ENCODE assay signal across 23 cellular contexts in genomic region chr10:113438660-113439059, GRCh38.
A peak's percentile ranks its signal among the peaks of the same experiment; 100 is the strongest.
DNase-seq lines count a peak whose midpoint lies in the region; ATAC-seq and TF ChIP-seq lines count a peak whose summit lies in the region.
"Had no signal": no experiment of that assay in that cellular context is flagged by ENCODE, and none has a peak within 500 bp of the region (broad histone marks: within the 10 kb centered on the region; RNA-seq: fewer than 3 reads in every experiment).

No MANE protein-coding gene starts in this region.

- TF ChIP-seq CTCF in PC-3 (conservative IDR thresholded peaks at IDR 0.05; ENCODE audit: low read depth, low read length) (no peak), Calu3 (IDR thresholded peaks at IDR 0.05; ENCODE audit: unreplicated experiment) (no peak)

- H3K9me3 ChIP-seq in PC-3 (ENCODE audit: low read length) = no peaks in the 10 kb centered on the region
- H3K9me3 ChIP-seq: BLaER1, testis had no signal

- H3K4me1 ChIP-seq in PC-3 (ENCODE audit: insufficient read depth, low read length) = no peaks in the 10 kb centered on the region
- H3K4me1 ChIP-seq: ascending aorta, BLaER1, testis had no signal

- CTCF ChIA-PET in PC-3 (lab: Charles Lee) (no interaction called here), Calu3 (lab: Charles Lee) (no interaction called here)

- no peaks in the 10 kb centered on the region for H3K36me3 ChIP-seq in PC-3 (ENCODE audit: low read depth, low read length)
- H3K36me3 ChIP-seq: ascending aorta, BLaER1 had no signal

- ATAC-seq in PC-3 (peak; percentile 40), GM19397 (IDR thresholded peaks at IDR 0.05; ENCODE audit: unreplicated experiment) (no peak), HG02571 (IDR thresholded peaks at IDR 0.05; ENCODE audit: unreplicated experiment) (no peak), HG02970 (IDR thresholded peaks at IDR 0.05; ENCODE audit: low FRiP score, unreplicated experiment) (no peak)
- ATAC-seq: HepG2; naive thymus-derived CD4-positive, alpha-beta T cell; T-cell had no signal

- no peaks in the 10 kb centered on the region for H3K36me3 Mint-ChIP-seq in Calu3 (ENCODE audit: insufficient read depth, unreplicated experiment)
- H3K36me3 Mint-ChIP-seq: naive thymus-derived CD4-positive, alpha-beta T cell; T-cell had no signal

- no peaks in the 10 kb centered on the region for H4K20me1 ChIP-seq in PC-3 (ENCODE audit: low read length)
- H4K20me1 ChIP-seq: BLaER1 had no signal

- H3F3A ChIP-seq in PC-3 (ENCODE audit: low read length, unreplicated experiment) = no peaks in the 10 kb centered on the region

- intact Hi-C loops in PC-3 (cut with micrococcal nuclease) = no loop called here
- intact Hi-C loops in Calu3 (cut with micrococcal nuclease; ENCODE audit: unreplicated experiment) = no loop called here

- H3K9me2 ChIP-seq in PC-3 (replicated peaks; ENCODE audit: low read length) = no peaks in the 10 kb centered on the region

- no peaks in the 10 kb centered on the region for H3K9me3 Mint-ChIP-seq in Calu3 (ENCODE audit: low read depth, unreplicated experiment)
- H3K9me3 Mint-ChIP-seq: dendritic cell treated with granulocyte-macrophage colony-stimulating factor and Interleukin-4, amounts not matched to agents 40 ng/mL and 50 ng/mL, for 4 days; T-cell had no signal

- H2AFZ ChIP-seq in PC-3 (ENCODE audit: low read length) = no peak overlapping the region
- H2AFZ ChIP-seq: hepatocyte had no signal

- H3K4me1 Mint-ChIP-seq in Calu3 (ENCODE audit: low read depth, unreplicated experiment) = no peaks in the 10 kb centered on the region
- H3K4me1 Mint-ChIP-seq: T-cell had no signal

- no peaks in the 10 kb centered on the region for H3K79me2 ChIP-seq in PC-3 (ENCODE audit: low read length)
- H3K79me2 ChIP-seq: hepatocyte had no signal

- H3K27ac ChIP-seq in PC-3 (ENCODE audit: low read length) = no peak overlapping the region
- H3K27ac ChIP-seq: ascending aorta, BLaER1, hepatocyte, testis had no signal

- POLR2A ChIA-PET in PC-3 (lab: Charles Lee; ENCODE audit: unreplicated experiment) = no interaction called here

- H3K9ac ChIP-seq in PC-3 (ENCODE audit: low read length) = no peak overlapping the region
- H3K9ac ChIP-seq: BLaER1 had no signal

- H3K4me3 ChIP-seq in PC-3 (ENCODE audit: low read length) = no peak overlapping the region
- H3K4me3 ChIP-seq: ascending aorta, BLaER1, hepatocyte, lung, testis had no signal

- peaks cover 69% of the 10 kb centered on the region for H3K27me3 Mint-ChIP-seq in Calu3 (ENCODE audit: unreplicated experiment)

- H3K4me3 Mint-ChIP-seq in Calu3 (ENCODE audit: low read depth, unreplicated experiment) = no peak overlapping the region
- H3K4me3 Mint-ChIP-seq: dendritic cell treated with granulocyte-macrophage colony-stimulating factor and Interleukin-4, amounts not matched to agents 40 ng/mL and 50 ng/mL, for 4 days; naive thymus-derived CD4-positive, alpha-beta T cell; T-cell had no signal

- no peak overlapping the region for H3K4me2 ChIP-seq in PC-3 (ENCODE audit: low read length)
- H3K4me2 ChIP-seq: BLaER1, hepatocyte had no signal

- no TSS peak for BruUV-seq in PC-3 (replicated peaks; lab: Mats Ljungman, UMichigan)
- BruUV-seq in Calu3 (replicated peaks; lab: Mats Ljungman, UMichigan) = no TSS peak

- DNase-seq in GM03348 (ENCODE audit: low spot score) (peak; percentile 68), PC-3 (peak; percentile 55), dedifferentiated amniotic fluid mesenchymal stem cell (ENCODE audit: extremely low spot score) (peak; percentile 21), retina (peak; percentile 24), Calu3 (no peak)
- DNase-seq: activated naive CD4-positive, alpha-beta T cell treated with Interleukin-2 at 50 U/mL for 16 hours; GDM1; islet precursor cell; naive thymus-derived CD4-positive, alpha-beta T cell; NCI-H1694; NCI-H226; posterior cingulate gyrus; T-cell; testis had no signal

- no peaks in the 10 kb centered on the region for H3K27me3 ChIP-seq in PC-3 (ENCODE audit: low read length)
- H3K27me3 ChIP-seq: ascending aorta, BLaER1, hepatocyte, testis had no signal

- no peak overlapping the region for H3K27ac Mint-ChIP-seq in Calu3 (ENCODE audit: unreplicated experiment)
- H3K27ac Mint-ChIP-seq: dendritic cell treated with granulocyte-macrophage colony-stimulating factor and Interleukin-4, amounts not matched to agents 40 ng/mL and 50 ng/mL, for 4 days; naive thymus-derived CD4-positive, alpha-beta T cell; T-cell had no signal
